Comparison of ENCODE assay signal across 8 cellular contexts in the genomic region with DNA sequence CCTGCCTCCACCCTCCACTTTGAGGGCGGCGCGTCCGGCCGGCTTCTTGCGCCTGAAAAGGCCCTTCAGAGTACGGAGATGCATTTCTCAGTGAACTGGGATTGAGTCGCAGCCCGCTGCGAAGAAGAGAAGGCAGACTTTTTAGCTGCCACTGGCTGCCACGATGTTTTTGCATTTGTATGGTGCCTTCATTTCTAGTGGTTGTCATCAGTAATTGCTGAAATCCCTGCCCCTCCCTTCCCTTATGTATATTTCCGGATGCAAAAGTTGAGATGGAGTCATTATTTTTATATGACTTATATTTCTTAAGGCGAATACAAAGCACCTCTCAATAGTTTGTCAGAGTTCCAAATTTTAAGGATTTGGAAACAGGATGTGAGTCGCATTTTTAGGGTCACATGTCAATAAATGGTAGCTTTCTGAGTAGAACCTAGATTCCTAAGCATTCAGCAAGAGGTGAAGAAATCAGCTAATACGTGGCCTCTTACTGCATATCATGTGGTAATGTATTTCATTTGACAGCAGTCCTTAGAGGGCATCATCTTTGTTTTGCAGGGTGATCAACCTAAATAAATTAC. TPM values are rescaled to one million over a fixed set of nuclear protein-coding genes. Genes with fewer than 3 reads are reported as not detected.
DNase-seq lines count a peak whose midpoint lies in the region; ATAC-seq, FAIRE-seq and TF ChIP-seq lines count a peak whose summit lies in the region.

No MANE protein-coding gene starts in this region.

- TF ChIP-seq CTCF in Calu3 (IDR thresholded peaks at IDR 0.05; ENCODE audit: unreplicated experiment), result no peak
- no peak for TF ChIP-seq CTCF in lower lobe of right lung (IDR thresholded peaks at IDR 0.05)

- FAIRE-seq in urothelium cell line (lab: Jason Lieb, UNC), result no peak

- intact Hi-C loops in Calu3 (cut with micrococcal nuclease; ENCODE audit: unreplicated experiment), result no loop called here
- intact Hi-C loops in lower lobe of right lung (cut with DNase I), result no loop called here

- DNase-seq in Calu3 (no peak), astrocyte of the hippocampus (ENCODE audit: low read depth, low spot score) (peak; percentile 31), lower lobe of right lung (no peak), urothelium cell line (ENCODE audit: low spot score) (peak; percentile 4), SW 1271 (lab: John Stamatoyannopoulos, UW) (no peak), foreskin melanocyte (no peak), COR-L47 (lab: John Stamatoyannopoulos, UW) (no peak)

- ATAC-seq in lower lobe of right lung, result no peak

- H3K4me1 ChIP-seq in lower lobe of right lung, result peaks cover 11% of the 10 kb centered on the region

- no peak overlapping the region for H3K27ac Mint-ChIP-seq in Calu3 (ENCODE audit: unreplicated experiment)

- H3K9me3 ChIP-seq in KOPT-K1 (ENCODE audit: insufficient read depth, low read length, poor library complexity, severe bottlenecking) (no peaks in the 10 kb centered on the region), lower lobe of right lung (no peaks in the 10 kb centered on the region)

- BruUV-seq in Calu3 (replicated peaks; lab: Mats Ljungman, UMichigan), result no TSS peak

- no peaks in the 10 kb centered on the region for H3K27me3 ChIP-seq in lower lobe of right lung (ENCODE audit: low read depth)

- no peaks in the 10 kb centered on the region for H3K9me3 Mint-ChIP-seq in Calu3 (ENCODE audit: low read depth, unreplicated experiment)

- no peaks in the 10 kb centered on the region for H3K36me3 ChIP-seq in KOPT-K1 (ENCODE audit: insufficient read depth, low read length)
- no peaks in the 10 kb centered on the region for H3K36me3 ChIP-seq in lower lobe of right lung

- H3K36me3 Mint-ChIP-seq in Calu3 (ENCODE audit: insufficient read depth, unreplicated experiment), result peaks cover 26% of the 10 kb centered on the region

- H3K4me3 ChIP-seq in lower lobe of right lung, result peak overlapping the region; percentile 69

- no peaks in the 10 kb centered on the region for H3K27me3 Mint-ChIP-seq in Calu3 (ENCODE audit: unreplicated experiment)

- H3K4me3 Mint-ChIP-seq in Calu3 (ENCODE audit: low read depth, unreplicated experiment), result peak overlapping the region; percentile 99

- peak overlapping the region; percentile 48 for H3K27ac ChIP-seq in KOPT-K1 (ENCODE audit: low read depth, low read length, poor library complexity, severe bottlenecking)
- peak overlapping the region; percentile 92 for H3K27ac ChIP-seq in lower lobe of right lung

- peaks cover 28% of the 10 kb centered on the region for H3K4me1 Mint-ChIP-seq in Calu3 (ENCODE audit: low read depth, unreplicated experiment)

- CTCF ChIA-PET in Calu3 (lab: Charles Lee), result no interaction called here

RNA-seq across cellular contexts. Expression of a gene that starts 0.7 kb away (rescaled TPM):
- total RNA-seq in Calu3 (2022), result 157 and 167 TPM in 2 replicates
- total RNA-seq in lower lobe of right lung, result 130 TPM

RNA-seq across cellular contexts. Expression of a gene that starts 41.8 kb away (rescaled TPM):
- total RNA-seq in Calu3 (2022) (not detected in 2 replicates), lower lobe of right lung (not detected)

Comparison
In these comparisons a context has a peak if more than half of its experiments do, and no peak if none do; other contexts are left out.
1. DNase-seq: peak in astrocyte of the hippocampus (single experiment) and urothelium cell line (single experiment); none in Calu3 (single experiment), lower lobe of right lung (single experiment), SW 1271 (0 of 2), foreskin melanocyte (single experiment) and COR-L47 (single experiment).